In genomic region chr11:30452842-30453241, GRCh38 we compare ENCODE assay signal across 34 cellular contexts.
"Had no signal": no experiment of that assay in that cellular context is flagged by ENCODE, and none has a peak within 500 bp of the region (broad histone marks: within the 10 kb centered on the region; RNA-seq: fewer than 3 reads in every experiment).

No MANE protein-coding gene starts in this region.

- H3K36me3 ChIP-seq: brain microvascular endothelial cell, esophagus squamous epithelium, gastroesophageal sphincter had no signal

- H3K4me1 Mint-ChIP-seq: activated B cell treated with CpG ODN at 0.5 μM for 24 hours; activated T-helper 17 cell treated with anti-CD3 and anti-CD28 coated beads, Interleukin-2, amount 50 U/mL, for 72 hours; T-helper 17 cell had no signal

- H3K27ac Mint-ChIP-seq: activated B cell treated with CpG ODN at 0.5 μM for 24 hours; activated CD8-positive, alpha-beta T cell treated with anti-CD3 and anti-CD28 coated beads for 36 hours; activated naive CD8-positive, alpha-beta T cell; activated T-helper 17 cell treated with anti-CD3 and anti-CD28 coated beads, Interleukin-2, amount 50 U/mL, for 72 hours; effector memory CD8-positive, alpha-beta T cell; T-helper 17 cell; T-helper 2 cell treated with Interferon-gamma antibody and Interleukin-4, amounts not matched to agents 5 μg/mL and 100 μg/mL, for 36 hours had no signal

- H3K9me3 Mint-ChIP-seq: activated B cell treated with CpG ODN at 0.5 μM for 24 hours; activated CD8-positive, alpha-beta T cell treated with anti-CD3 and anti-CD28 coated beads for 36 hours; activated T-cell treated with anti-CD3 and anti-CD28 coated beads, Interleukin-2, amount 50 U/mL, for 4 hours; activated T-helper 17 cell treated with anti-CD3 and anti-CD28 coated beads, Interleukin-2, amount 50 U/mL, for 72 hours; effector memory CD8-positive, alpha-beta T cell; T-helper 2 cell treated with Interferon-gamma antibody and Interleukin-4, amounts not matched to agents 5 μg/mL and 100 μg/mL, for 36 hours had no signal

- H3K4me3 Mint-ChIP-seq: activated B cell treated with CpG ODN at 0.5 μM for 24 hours; activated CD8-positive, alpha-beta T cell treated with anti-CD3 and anti-CD28 coated beads for 36 hours; activated naive CD8-positive, alpha-beta T cell; activated T-cell treated with anti-CD3 and anti-CD28 coated beads, Interleukin-2, amount 50 U/mL, for 4 hours; activated T-helper 17 cell treated with anti-CD3 and anti-CD28 coated beads, Interleukin-2, amount 50 U/mL, for 72 hours; effector memory CD8-positive, alpha-beta T cell; T-helper 17 cell; T-helper 2 cell treated with Interferon-gamma antibody and Interleukin-4, amounts not matched to agents 5 μg/mL and 100 μg/mL, for 36 hours had no signal

- DNase-seq: activated B cell treated with CpG ODN at 0.5 μM for 24 hours; activated CD4-positive, alpha-beta T cell treated with anti-CD3 and anti-CD28 coated beads for 48 hours; activated CD4-positive, alpha-beta T cell treated with anti-CD3 and anti-CD28 coated beads, Interleukin-2, amount 50 U/mL, for 1 hour; activated CD4-positive, alpha-beta T cell treated with anti-CD3 and anti-CD28 coated beads, Interleukin-2, amount 50 U/mL, for 48 hours; activated CD8-positive, alpha-beta memory T cell treated with anti-CD3 and anti-CD28 coated beads for 24 hours; activated CD8-positive, alpha-beta T cell treated with anti-CD3 and anti-CD28 coated beads for 36 hours; activated effector memory CD4-positive, alpha-beta T cell treated with Interleukin-2 at 50 U/mL for 16 hours; activated gamma-delta T cell treated with Interleukin-2 at 50 U/mL for 16 hours; activated naive CD4-positive, alpha-beta T cell treated with anti-CD3 and anti-CD28 coated beads, Interleukin-2, amount 50 U/mL, for 16 hours; activated naive CD4-positive, alpha-beta T cell treated with Interleukin-2 at 50 U/mL for 16 hours; activated T-cell treated with anti-CD3 and anti-CD28 coated beads, Interleukin-2, amount 50 U/mL, for 4 hours; amniotic stem cell; anterior cingulate cortex; brain microvascular endothelial cell; caudate nucleus; cortex of kidney; dermis blood vessel endothelial cell; effector CD4-positive, alpha-beta T cell; effector memory CD8-positive, alpha-beta T cell; esophagus squamous epithelium; foreskin melanocyte; T-helper 1 cell; T-helper 17 cell; WERI-Rb-1 had no signal

- H3K4me3 ChIP-seq: esophagus squamous epithelium, gastroesophageal sphincter had no signal

- H3K27me3 Mint-ChIP-seq: activated B cell treated with CpG ODN at 0.5 μM for 24 hours had no signal

- H3K36me3 Mint-ChIP-seq: activated naive CD8-positive, alpha-beta T cell had no signal

- H3K27me3 ChIP-seq: brain microvascular endothelial cell, esophagus squamous epithelium, gastroesophageal sphincter had no signal

- ATAC-seq: activated CD4-positive, CD25-positive, alpha-beta regulatory T cell treated with anti-CD3 and anti-CD28 coated beads, Interleukin-2, amount 50 U/mL, for 24 hours; activated CD8-positive, alpha-beta T cell treated with anti-CD3 and anti-CD28 coated beads for 36 hours; activated T-cell treated with anti-CD3 and anti-CD28 coated beads, Interleukin-2, amount 50 U/mL, for 4 hours; activated T-helper 17 cell treated with anti-CD3 and anti-CD28 coated beads, Interleukin-2, amount 50 U/mL, for 72 hours; effector memory CD8-positive, alpha-beta T cell; gastroesophageal sphincter; T-helper 17 cell had no signal

- H3K27ac ChIP-seq: brain microvascular endothelial cell, epithelial cell of prostate, esophagus squamous epithelium, gastroesophageal sphincter, WERI-Rb-1 had no signal

- H3K9me3 ChIP-seq: esophagus squamous epithelium, gastroesophageal sphincter had no signal

- FAIRE-seq: astrocyte, bronchial epithelial cell, colon, endothelial cell of umbilical vein had no signal
